ENCODE assay signal across 7 cellular contexts in genomic region chr3:14125193-14126016, GRCh38. TPM values are rescaled to one million over a fixed set of nuclear protein-coding genes. Genes with fewer than 3 reads are reported as not detected.
DNase-seq lines count a peak whose midpoint lies in the region; ATAC-seq and FAIRE-seq lines count a peak whose summit lies in the region.

No MANE protein-coding gene starts in this region.

- no peaks in the 10 kb centered on the region for H3K27me3 Mint-ChIP-seq in activated CD4-positive, alpha-beta T cell treated with anti-CD3 and anti-CD28 coated beads, Interleukin-2, amount 10 ng/mL, durations not matched to agents 7 days and 5 days
- H3K27me3 Mint-ChIP-seq in memory B cell: no peaks in the 10 kb centered on the region

- CTCF ChIA-PET in activated CD4-positive, alpha-beta T cell treated with anti-CD3 and anti-CD28 coated beads, Interleukin-2, amount 10 ng/mL, durations not matched to agents 7 days and 5 days (lab: Charles Lee): interaction anchor here (0.8 to 3.5 kb wide), 18 partner anchors 8 to 709 kb away, joined by 3 to 17 read pairs (median 3); partner anchors contain the start of genes LSM3 and XPC

- POLR2A ChIA-PET in activated CD4-positive, alpha-beta T cell treated with anti-CD3 and anti-CD28 coated beads, Interleukin-2, amount 10 ng/mL, durations not matched to agents 7 days and 5 days (lab: Charles Lee): interaction anchor here (1.1 to 1.3 kb wide), 2 partner anchors 19 to 53 kb away, joined by 3 to 6 read pairs; partner anchors contain the start of genes LSM3 and XPC

- ATAC-seq in HG02623 (IDR thresholded peaks at IDR 0.05; ENCODE audit: unreplicated experiment): peak; percentile 20
- ATAC-seq in memory B cell (ENCODE audit: low read depth): peak; percentile 23

- H3K4me1 Mint-ChIP-seq in activated CD4-positive, alpha-beta T cell treated with anti-CD3 and anti-CD28 coated beads, Interleukin-2, amount 10 ng/mL, durations not matched to agents 7 days and 5 days: peaks cover 61% of the 10 kb centered on the region
- peaks cover 47% of the 10 kb centered on the region for H3K4me1 Mint-ChIP-seq in memory B cell

- FAIRE-seq in GM18507 (lab: Jason Lieb, UNC): no peak

- H3K27ac Mint-ChIP-seq in activated CD4-positive, alpha-beta T cell treated with anti-CD3 and anti-CD28 coated beads, Interleukin-2, amount 10 ng/mL, durations not matched to agents 7 days and 5 days: peak overlapping the region; percentile 92
- H3K27ac Mint-ChIP-seq in memory B cell: peak overlapping the region; percentile 95

- peak overlapping the region; percentile 88 for H3K4me3 ChIP-seq in ectodermal cell (ENCODE audit: insufficient read depth, low read depth, low read length)

- peaks cover 48% of the 10 kb centered on the region for H3K36me3 Mint-ChIP-seq in activated CD4-positive, alpha-beta T cell treated with anti-CD3 and anti-CD28 coated beads, Interleukin-2, amount 10 ng/mL, durations not matched to agents 7 days and 5 days (ENCODE audit: low read depth)
- H3K36me3 Mint-ChIP-seq in memory B cell: peaks cover 29% of the 10 kb centered on the region

- H3K4me3 Mint-ChIP-seq in activated CD4-positive, alpha-beta T cell treated with anti-CD3 and anti-CD28 coated beads, Interleukin-2, amount 10 ng/mL, durations not matched to agents 7 days and 5 days: peak overlapping the region; percentile 95
- peak overlapping the region; percentile 95 for H3K4me3 Mint-ChIP-seq in memory B cell

- H3K27me3 ChIP-seq in ectodermal cell (ENCODE audit: control insufficient read depth, insufficient read depth, low read length, poor library complexity, severe bottlenecking): peaks cover 5% of the 10 kb centered on the region

- no peaks in the 10 kb centered on the region for H3K9me3 Mint-ChIP-seq in activated CD4-positive, alpha-beta T cell treated with anti-CD3 and anti-CD28 coated beads, Interleukin-2, amount 10 ng/mL, durations not matched to agents 7 days and 5 days
- no peaks in the 10 kb centered on the region for H3K9me3 Mint-ChIP-seq in memory B cell

- peak; percentile 18 for DNase-seq in GM18507 (ENCODE audit: extremely low spot score, insufficient read length, low read depth)
- peak; percentile 10 for DNase-seq in NCI-H1092 (lab: John Stamatoyannopoulos, UW)
- peak; percentile 46 for DNase-seq in activated CD4-positive, alpha-beta T cell treated with anti-CD3 and anti-CD28 coated beads, Interleukin-2, amount 10 ng/mL, durations not matched to agents 7 days and 5 days
- DNase-seq in memory B cell (ENCODE audit: low spot score in 2 of 2): no peak
- DNase-seq in stimulated activated CD4-positive, alpha-beta T cell treated with anti-CD3 and anti-CD28 coated beads, TNF-alpha, amount 100 ng/mL, for 48 hours (ENCODE audit: low read depth in 3 of 3): peak in 2 of 3 donors; percentile 45 to 56

- peaks cover 4% of the 10 kb centered on the region for H3K36me3 ChIP-seq in ectodermal cell (ENCODE audit: control insufficient read depth, insufficient read depth, low read length)

- WGBS in ectodermal cell, 2 experiments: 0 to 1% methylated on average over 44 of the region's 44 CpGs

- no peaks in the 10 kb centered on the region for H3K9me3 ChIP-seq in ectodermal cell (ENCODE audit: control insufficient read depth, low read length)

- peak overlapping the region; percentile 58 for H3K27ac ChIP-seq in ectodermal cell (ENCODE audit: insufficient read depth, low read depth, low read length, poor library complexity, severe bottlenecking)

- H3K4me1 ChIP-seq in ectodermal cell (ENCODE audit: control insufficient read depth, insufficient read depth, low read length): no peaks in the 10 kb centered on the region

RNA-seq across cellular contexts. Expression of gene TMEM43, which starts 0.6 kb away (rescaled TPM):
- total RNA-seq in activated CD4-positive, alpha-beta T cell treated with anti-CD3 and anti-CD28 coated beads, Interleukin-2, amount 10 ng/mL, durations not matched to agents 7 days and 5 days: 10 to 100 TPM; 40.4 to 42.0 TPM
- 29.4 TPM for polyA plus RNA-seq in ectodermal cell (2013, experiment 1 of 4)
- polyA plus RNA-seq in ectodermal cell (2013, experiment 2 of 4): 30.3 TPM
- polyA plus RNA-seq in ectodermal cell (2013, experiment 3 of 4): 25.9 TPM
- 28.0 TPM for polyA plus RNA-seq in ectodermal cell (2013, experiment 4 of 4)

RNA-seq across cellular contexts. Expression of gene CHCHD4, which starts 0.7 kb away (rescaled TPM):
- total RNA-seq in activated CD4-positive, alpha-beta T cell treated with anti-CD3 and anti-CD28 coated beads, Interleukin-2, amount 10 ng/mL, durations not matched to agents 7 days and 5 days: 10 to 100 TPM; 12.7 to 13.2 TPM
- polyA plus RNA-seq in ectodermal cell (2013, experiment 1 of 4): 9.3 TPM
- polyA plus RNA-seq in ectodermal cell (2013, experiment 2 of 4): 7.6 TPM
- polyA plus RNA-seq in ectodermal cell (2013, experiment 3 of 4): 8.3 TPM
- polyA plus RNA-seq in ectodermal cell (2013, experiment 4 of 4): 8.8 TPM

RNA-seq across cellular contexts. Expression of gene XPC, which starts 53.0 kb away (rescaled TPM):
- 10 to 100 TPM; 41.1 to 43.0 TPM for total RNA-seq in activated CD4-positive, alpha-beta T cell treated with anti-CD3 and anti-CD28 coated beads, Interleukin-2, amount 10 ng/mL, durations not matched to agents 7 days and 5 days
- 32.1 TPM for polyA plus RNA-seq in ectodermal cell (2013, experiment 1 of 4)
- 35.7 TPM for polyA plus RNA-seq in ectodermal cell (2013, experiment 2 of 4)
- 28.0 TPM for polyA plus RNA-seq in ectodermal cell (2013, experiment 3 of 4)
- polyA plus RNA-seq in ectodermal cell (2013, experiment 4 of 4): 34.8 TPM

RNA-seq across cellular contexts. Expression of gene LSM3, which starts 53.2 kb away (rescaled TPM):
- 10 to 100 TPM; 16.1 to 18.6 TPM for total RNA-seq in activated CD4-positive, alpha-beta T cell treated with anti-CD3 and anti-CD28 coated beads, Interleukin-2, amount 10 ng/mL, durations not matched to agents 7 days and 5 days
- polyA plus RNA-seq in ectodermal cell (2013, experiment 1 of 4): 21.3 TPM
- polyA plus RNA-seq in ectodermal cell (2013, experiment 2 of 4): 22.2 TPM
- polyA plus RNA-seq in ectodermal cell (2013, experiment 3 of 4): 20.8 TPM
- 22.8 TPM for polyA plus RNA-seq in ectodermal cell (2013, experiment 4 of 4)

Comparison
In these comparisons a context has a peak if more than half of its experiments do, and no peak if none do; other contexts are left out.
1. DNase-seq: peak in GM18507 (single experiment), NCI-H1092 (single experiment), activated CD4-positive, alpha-beta T cell treated with anti-CD3 and anti-CD28 coated beads, Interleukin-2, amount 10 ng/mL, durations not matched to agents 7 days and 5 days (single experiment) and stimulated activated CD4-positive, alpha-beta T cell treated with anti-CD3 and anti-CD28 coated beads, TNF-alpha, amount 100 ng/mL, for 48 hours (2 of 3); none in memory B cell (0 of 2).